In the genomic region with DNA sequence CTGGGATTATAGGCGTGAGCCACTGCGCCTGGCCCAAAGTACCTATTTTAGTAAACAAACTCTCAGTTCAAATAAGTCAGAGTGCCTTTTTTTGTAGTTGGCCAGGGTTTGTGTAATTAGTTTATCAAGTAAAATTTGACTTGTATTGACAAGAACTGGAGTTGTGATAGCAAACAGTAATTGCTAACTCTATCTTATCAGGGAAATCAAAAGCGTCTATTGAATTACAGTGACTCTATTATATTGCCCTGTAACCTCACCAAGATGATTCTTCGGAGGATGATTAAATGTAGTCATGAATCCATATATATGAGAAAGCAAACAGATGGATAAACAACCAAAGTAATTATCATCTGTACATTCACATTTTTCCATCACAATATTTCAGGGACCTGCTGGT, we compare ENCODE assay signal across 22 cellular contexts. TPM values are rescaled to one million over a fixed set of nuclear protein-coding genes. Genes with fewer than 3 reads are reported as not detected.
DNase-seq lines count a peak whose midpoint lies in the region; ATAC-seq and TF ChIP-seq lines count a peak whose summit lies in the region.
"Had no signal": no experiment of that assay in that cellular context is flagged by ENCODE, and none has a peak within 500 bp of the region (broad histone marks: within the 10 kb centered on the region; RNA-seq: fewer than 3 reads in every experiment).

No MANE protein-coding gene starts in this region.

- peak overlapping the region; percentile 45 for H3K27ac ChIP-seq in VCaP
- peak overlapping the region; percentile 95 for H3K27ac ChIP-seq in temporal lobe (ENCODE audit: low read depth, low read length)
- H3K27ac ChIP-seq: BLaER1, PC-9, SJCRH30 had no signal

- no peak for TF ChIP-seq CTCF in VCaP (conservative IDR thresholded peaks at IDR 0.05)

- peak; percentile 62 for ATAC-seq in left colon
- ATAC-seq in GM19463 (IDR thresholded peaks at IDR 0.05; ENCODE audit: unreplicated experiment) = no peak
- ATAC-seq: HCT116, HepG2, Right ventricle myocardium inferior had no signal

- intact Hi-C loops in left colon (cut with DNase I, micrococcal nuclease) = no loop called here

- peak; percentile 98 for DNase-seq in NCI-H146 treated with DMSO at 0.1 percent for 48 hours (lab: John Stamatoyannopoulos, UW; ENCODE audit: unreplicated experiment)
- DNase-seq in left colon = no peak
- DNase-seq in COLO829 (ENCODE audit: low spot score) = no peak
- no peak for DNase-seq in activated CD4-positive, alpha-beta T cell treated with anti-CD3 and anti-CD28 coated beads, Interleukin-2, amount 50 U/mL, for 4 hours
- DNase-seq: Caco-2; CD4-positive, alpha-beta memory T cell; DMS79 treated with DMSO at 0.1 percent for 48 hours; GF-D8; Karpas-422; NCI-H1092 treated with DMSO at 0.1 percent for 48 hours; NCI-H1436; NCI-H2107; NCI-H524; PC-9; SJCRH30 had no signal

RNA-seq across cellular contexts. Expression of a gene that starts 35.4 kb away (rescaled TPM):
- total RNA-seq in left colon (10 to 100 TPM; 64.0 to 65.8 TPM), temporal lobe (13.5 TPM)
